In genomic region chr3:112582242-112582874, GRCh38 we compare ENCODE assay signal across 8 cellular contexts. TPM values are rescaled to one million over a fixed set of nuclear protein-coding genes. Genes with fewer than 3 reads are reported as not detected.
A peak's percentile ranks its signal among the peaks of the same experiment; 100 is the strongest.
DNase-seq lines count a peak whose midpoint lies in the region; ATAC-seq, FAIRE-seq and TF ChIP-seq lines count a peak whose summit lies in the region.

No MANE protein-coding gene starts in this region.

- H3K4me1 ChIP-seq in K562 (replicated peaks in 1 of 2; ENCODE audit: control insufficient read depth in 2 of 2, insufficient read depth in 2 of 2, low read length in 2 of 2): no peaks in the 10 kb centered on the region

- DNase-seq in NCI-H2081 (lab: John Stamatoyannopoulos, UW) (peak; percentile 17 to 35), NCI-H2081 treated with DMSO at 0.1 percent for 48 hours (lab: John Stamatoyannopoulos, UW) (no peak), OCI-M1 (lab: John Stamatoyannopoulos, UW) (peak; percentile 56), K562 (ENCODE audit: extremely low read depth in 1 of 4, low spot score in 3 of 4) (peak in 3 of 4 experiments; percentile 11 to 49 (median 16)), mesothelial cell of epicardium (ENCODE audit: low spot score in 2 of 2, unreplicated experiment in 2 of 2) (no peak)

- no peak overlapping the region for H3K4me3 ChIP-seq in K562

- FAIRE-seq in K562 (lab: Jason Lieb, UNC): peak; percentile 69

- no peak overlapping the region for H3K27ac ChIP-seq in K562 (ENCODE audit: extremely low read depth, low read depth, low read length)

- H3K27me3 Mint-ChIP-seq in mesothelial cell of epicardium (ENCODE audit: low read depth): no peaks in the 10 kb centered on the region

- peaks cover 10% of the 10 kb centered on the region for H3K36me3 Mint-ChIP-seq in mesothelial cell of epicardium

- in situ Hi-C loops in K562 (cut with MboI): loop anchor here (25.0 kb wide), 1 partner anchor 705 kb away; no protein-coding TSS in a partner anchor

- TF ChIP-seq EP300 in K562 (IDR thresholded peaks at IDR 0.05; ENCODE audit: low read length): no peak

- intact Hi-C loops in K562 (cut with micrococcal nuclease): loop anchor here (1.0 to 10.0 kb wide), 4 partner anchors 61 to 410 kb away; partner anchors contain the start of gene GTPBP8

- BruUV-seq in K562 (replicated peaks; lab: Mats Ljungman, UMichigan): no TSS peak

- 9% methylated on average over 2 of the region's 2 CpGs for WGBS in K562 (ENCODE audit: insufficient coverage, low coverage, missing lambda C conversion rate)

- CTCF ChIA-PET in K562 (lab: Yijun Ruan, JAX; ENCODE audit: low intra/inter-chr PET ratio): interaction anchor here (1.2 to 2.1 kb wide), 4 partner anchors 60 to 705 kb away, joined by 3 to 8 read pairs (median 4); no protein-coding TSS in a partner anchor

- TF ChIP-seq RAD21 in K562 (CRISPR knock-in tag; conservative IDR thresholded peaks at IDR 0.05 in 1 of 2, IDR thresholded peaks at IDR 0.05 in 1 of 2): peak; percentile 67 to 76

- TF ChIP-seq POLR2A in K562 (conservative IDR thresholded peaks at IDR 0.05): no peak

- H3K36me3 ChIP-seq in K562 (ENCODE audit: control insufficient read depth, insufficient read depth, low read length): peaks cover 12% of the 10 kb centered on the region; the same call in 1 of the 3 replicates

- TF ChIP-seq CTCF in K562 (IDR thresholded peaks at IDR 0.05 in 2 of 3, conservative IDR thresholded peaks at IDR 0.05 in 1 of 3; ENCODE audit: insufficient read depth in 2 of 3, low read depth in 1 of 3, low read length in 3 of 3) (peak; percentile 30 to 72 (median 40); a peak in 5 of 6 replicates), mesothelial cell of epicardium (IDR thresholded peaks at IDR 0.05; ENCODE audit: unreplicated experiment) (peak; percentile 59)

- no peaks in the 10 kb centered on the region for H3K79me2 ChIP-seq in K562 (ENCODE audit: control insufficient read depth, insufficient read depth, low read length)

- POLR2A ChIA-PET in K562 (lab: Yijun Ruan, JAX): interaction anchor here (0.7 kb wide), 1 partner anchor 16 kb away, joined by 3 read pairs; no protein-coding TSS in a partner anchor

- no peaks in the 10 kb centered on the region for H4K20me1 ChIP-seq in K562 (replicated peaks; ENCODE audit: control insufficient read depth, insufficient read depth, low read length)

- no peaks in the 10 kb centered on the region for H3K9me3 ChIP-seq in K562 (replicated peaks; ENCODE audit: control insufficient read depth, insufficient read depth, low read depth, low read length)

- no peaks in the 10 kb centered on the region for H3K9me1 ChIP-seq in K562 (ENCODE audit: control insufficient read depth, insufficient read depth, low read length)

- no peak overlapping the region for H2AFZ ChIP-seq in K562 (ENCODE audit: low read depth, low read length)

- no peaks in the 10 kb centered on the region for H3K27me3 ChIP-seq in K562 (ENCODE audit: control insufficient read depth in 2 of 2, insufficient read depth in 2 of 2, low read length in 2 of 2)

- no peak overlapping the region for H3K27ac Mint-ChIP-seq in mesothelial cell of epicardium

- no peak overlapping the region for H3K9ac ChIP-seq in K562 (ENCODE audit: insufficient read depth in 1 of 2, low read depth in 2 of 2, low read length in 2 of 2)

- ATAC-seq in HG03432 (IDR thresholded peaks at IDR 0.05; ENCODE audit: unreplicated experiment) (peak; percentile 51), K562 (peak; percentile 53; the same call in 2 of the 3 replicates), GM21528 (IDR thresholded peaks at IDR 0.05; ENCODE audit: low FRiP score, unreplicated experiment) (no peak), HG03342 (IDR thresholded peaks at IDR 0.05; ENCODE audit: unreplicated experiment) (no peak)

- H3K4me3 Mint-ChIP-seq in mesothelial cell of epicardium: no peak overlapping the region

- H3K9me3 Mint-ChIP-seq in mesothelial cell of epicardium: no peaks in the 10 kb centered on the region

- no peaks in the 10 kb centered on the region for H3K4me1 Mint-ChIP-seq in mesothelial cell of epicardium

- H3K4me2 ChIP-seq in K562 (ENCODE audit: insufficient read depth, low read length): no peak overlapping the region

TF ChIP-seq in K562, 482 proteins besides CTCF, POLR2A, EP300 and RAD21 (continues in another document):
- TF ChIP-seq CEBPB (tag; IDR thresholded peaks at IDR 0.05) (no peak), NELFE (IDR thresholded peaks at IDR 0.05; ENCODE audit: insufficient read depth, insufficient read length) (no peak), SMC3 (conservative IDR thresholded peaks at IDR 0.05; ENCODE audit: insufficient read depth, low read depth, low read length) (0 out of 2 replicates have a peak, but pooled peaks have one; percentile 14), SRF (CRISPR knock-in tag; IDR thresholded peaks at IDR 0.05) (no peak)

RNA-seq across cellular contexts. Expression of gene SLC35A5, which starts 20.5 kb away (rescaled TPM):
- 2.8 and 10.1 TPM in 2 replicates for total RNA-seq in K562 (2011; cell fraction: chromatin; rRNA removed; ENCODE audit: low replicate concordance)
- 3.5 and 3.7 TPM in 2 replicates for total RNA-seq in K562 (2011; cell fraction: nucleolus; rRNA removed)
- total RNA-seq in K562 (2011; cell fraction: nucleoplasm; rRNA removed): 4.8 and 7.8 TPM in 2 replicates
- 4.0 and 6.7 TPM in 2 replicates for total RNA-seq in K562 (2014; rRNA removed)
- 10.9 and 14.6 TPM in 2 replicates for total RNA-seq in K562 (2014; rRNA removed; fragmentation: Illumina TruSeq; extraction: Trizol)
- total RNA-seq in K562 (2015; rRNA removed; fragmentation: Illumina TruSeq; extraction: Trizol): 7.8 and 9.6 TPM in 2 replicates
- total RNA-seq in K562 (2021): 8.4 and 10.6 TPM in 2 replicates
- polyA plus RNA-seq in K562 (2011; rRNA removed): 10.5 and 11.9 TPM in 2 replicates
- polyA plus RNA-seq in K562 (2011; cell fraction: cytosol; rRNA removed): 4.0 and 10.1 TPM in 2 replicates
- 4.9 and 6.2 TPM in 2 replicates for polyA plus RNA-seq in K562 (2011; cell fraction: nucleus; rRNA removed)
- polyA plus RNA-seq in K562 (2012): 6.4 and 9.8 TPM in 2 replicates
- polyA plus RNA-seq in K562 (2014; fragmentation: Illumina TruSeq; extraction: Trizol): 8.4 and 9.7 TPM in 2 replicates
- polyA plus RNA-seq in K562 (2014; fragmentation: Nextera tagmentation; extraction: Ambion mirVana): 10 to 100 TPM; 12.9 to 13.0 TPM
- polyA plus RNA-seq in K562 (2014; rRNA removed): 4.9 and 8.0 TPM in 2 replicates
- 14.5 and 17.2 TPM in 2 replicates for polyA minus RNA-seq in K562 (2011; rRNA and poly(A)+ RNA removed)
- 9.2 and 11.0 TPM in 2 replicates for polyA minus RNA-seq in K562 (2011; cell fraction: cytosol; rRNA and poly(A)+ RNA removed)
- polyA minus RNA-seq in K562 (2011; cell fraction: nucleus; rRNA and poly(A)+ RNA removed): 2.0 and 4.8 TPM in 2 replicates
- total RNA-seq in mesothelial cell of epicardium: 25.8 to 28.2 TPM (median 28.0 TPM) in 3 replicates

RNA-seq across cellular contexts. Expression of gene ATG3, which starts 20.6 kb away (rescaled TPM):
- total RNA-seq in K562 (2011; cell fraction: chromatin; rRNA removed; ENCODE audit: low replicate concordance): 13.8 and 25.1 TPM in 2 replicates
- total RNA-seq in K562 (2011; cell fraction: nucleolus; rRNA removed): 11.0 and 14.2 TPM in 2 replicates
- total RNA-seq in K562 (2011; cell fraction: nucleoplasm; rRNA removed): 12.1 and 16.2 TPM in 2 replicates
- total RNA-seq in K562 (2014; rRNA removed) (92.1 and 107 TPM in 2 replicates), K562 (2014; rRNA removed; fragmentation: Illumina TruSeq; extraction: Trizol) (58.5 and 66.0 TPM in 2 replicates), K562 (2015; rRNA removed; fragmentation: Illumina TruSeq; extraction: Trizol) (63.8 and 67.0 TPM in 2 replicates), K562 (2021) (61.9 and 64.7 TPM in 2 replicates), mesothelial cell of epicardium (25.9 to 27.6 TPM (median 27.5 TPM) in 3 replicates)
- polyA plus RNA-seq in K562 (2011; rRNA removed) (39.2 and 52.0 TPM in 2 replicates), K562 (2014; fragmentation: Illumina TruSeq; extraction: Trizol) (73.3 and 83.7 TPM in 2 replicates), K562 (2014; fragmentation: Nextera tagmentation; extraction: Ambion mirVana) (10 to 100 TPM; 48.7 to 60.9 TPM), K562 (2014; rRNA removed) (60.7 and 69.3 TPM in 2 replicates)
- 25.5 and 30.8 TPM in 2 replicates for polyA plus RNA-seq in K562 (2011; cell fraction: cytosol; rRNA removed)
- 15.2 and 16.3 TPM in 2 replicates for polyA plus RNA-seq in K562 (2011; cell fraction: nucleus; rRNA removed)
- polyA plus RNA-seq in K562 (2012): 53.5 and 66.3 TPM in 2 replicates
- 61.4 and 63.4 TPM in 2 replicates for polyA minus RNA-seq in K562 (2011; rRNA and poly(A)+ RNA removed)
- polyA minus RNA-seq in K562 (2011; cell fraction: cytosol; rRNA and poly(A)+ RNA removed): 31.9 and 33.2 TPM in 2 replicates
- polyA minus RNA-seq in K562 (2011; cell fraction: nucleus; rRNA and poly(A)+ RNA removed): 18.2 and 25.7 TPM in 2 replicates

RNA-seq across cellular contexts. Expression of gene CCDC80, which starts 58.6 kb away (rescaled TPM):
- total RNA-seq in K562 (2011; cell fraction: chromatin; rRNA removed; ENCODE audit: low replicate concordance): 0.56 TPM in 1 of 2 replicates, not detected in the other
- total RNA-seq in K562 (2011; cell fraction: nucleolus; rRNA removed): 0.39 TPM in 1 of 2 replicates, not detected in the other
- total RNA-seq in K562 (2011; cell fraction: nucleoplasm; rRNA removed): 0.44 and 0.69 TPM in 2 replicates
- 0.59 and 0.61 TPM in 2 replicates for total RNA-seq in K562 (2014; rRNA removed)
- total RNA-seq in K562 (2014; rRNA removed; fragmentation: Illumina TruSeq; extraction: Trizol): 0.69 and 1.5 TPM in 2 replicates
- 1.5 and 1.6 TPM in 2 replicates for total RNA-seq in K562 (2015; rRNA removed; fragmentation: Illumina TruSeq; extraction: Trizol)
- 1.4 and 2.2 TPM in 2 replicates for total RNA-seq in K562 (2021)
- polyA plus RNA-seq in K562 (2011; rRNA removed): 0.12 and 0.17 TPM in 2 replicates
- polyA plus RNA-seq in K562 (2011; cell fraction: cytosol; rRNA removed): 0.10 TPM in 1 of 2 replicates, not detected in the other
- 0.20 and 0.48 TPM in 2 replicates for polyA plus RNA-seq in K562 (2011; cell fraction: nucleus; rRNA removed)
- 2.2 and 5.9 TPM in 2 replicates for polyA plus RNA-seq in K562 (2012)
- polyA plus RNA-seq in K562 (2014; fragmentation: Illumina TruSeq; extraction: Trizol): 0.40 and 1.4 TPM in 2 replicates
- polyA plus RNA-seq in K562 (2014; fragmentation: Nextera tagmentation; extraction: Ambion mirVana): 1 to 10 TPM in 1 of 2 experiments, under 1 TPM in 1; 0.73 to 2.0 TPM
- 0.19 and 1.1 TPM in 2 replicates for polyA plus RNA-seq in K562 (2014; rRNA removed)
- polyA minus RNA-seq in K562 (2011; rRNA and poly(A)+ RNA removed): 0.25 TPM in 1 of 2 replicates, not detected in the other
- polyA minus RNA-seq in K562 (2011; cell fraction: cytosol; rRNA and poly(A)+ RNA removed): not detected in 2 replicates
- 0.13 and 0.22 TPM in 2 replicates for polyA minus RNA-seq in K562 (2011; cell fraction: nucleus; rRNA and poly(A)+ RNA removed)
- 126 to 134 TPM (median 133 TPM) in 3 replicates for total RNA-seq in mesothelial cell of epicardium

Comparison
In these comparisons a context has a peak if more than half of its experiments do, and no peak if none do; other contexts are left out.
1. DNase-seq: peak in NCI-H2081 (2 of 2), OCI-M1 (single experiment) and K562 (3 of 4); none in NCI-H2081 treated with DMSO at 0.1 percent for 48 hours (single experiment) and mesothelial cell of epicardium (0 of 2).
2. ATAC-seq: peak in HG03432 (single experiment) and K562 (single experiment); none in GM21528 (single experiment) and HG03342 (single experiment).
3. RNA of gene CCDC80, which starts 58.6 kb away (total RNA-seq): 126 to 134 TPM in mesothelial cell of epicardium; 0.39 to 2.2 TPM in K562; every median in the first group is over 10 times any median in the second.